Comparison of ENCODE assay signal across 26 cellular contexts in the genomic region with DNA sequence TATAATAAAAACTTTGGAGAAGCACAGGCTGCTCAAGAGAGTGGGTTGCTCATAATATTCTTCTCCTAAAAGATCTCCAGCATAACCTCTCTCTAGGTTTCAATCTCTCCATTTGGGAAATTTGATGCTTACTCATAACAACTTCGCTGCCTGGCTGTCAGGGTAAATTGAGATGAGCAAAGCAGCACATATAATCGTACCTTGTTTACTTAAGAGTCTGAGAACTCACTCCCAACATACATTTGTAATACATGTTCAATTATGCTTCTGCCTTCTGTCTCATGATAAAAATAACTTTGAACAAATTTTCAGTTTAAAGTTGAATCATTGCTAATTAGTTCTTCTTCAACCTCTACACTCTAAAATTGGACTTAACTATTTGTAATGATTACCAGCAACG.
"Had no signal": no experiment of that assay in that cellular context is flagged by ENCODE, and none has a peak within 500 bp of the region (broad histone marks: within the 10 kb centered on the region; RNA-seq: fewer than 3 reads in every experiment).

No MANE protein-coding gene starts in this region.

- FAIRE-seq: endometrium, frontal cortex, keratinocyte, urothelium cell line had no signal

- H3K27me3 Mint-ChIP-seq: memory B cell; stimulated activated memory B cell treated with anti-CD40 and anti-IgM and Interleukin-4, amounts not matched to agents 10 μg/mL and 1 μg/mL and 100 μg/mL, for 72 hours had no signal

- H3K4me1 Mint-ChIP-seq: immature natural killer cell; memory B cell; neural crest cell; stimulated activated memory B cell treated with anti-CD40 and anti-IgM and Interleukin-4, amounts not matched to agents 10 μg/mL and 1 μg/mL and 100 μg/mL, for 72 hours had no signal

- H3K27ac Mint-ChIP-seq: effector memory CD8-positive, alpha-beta T cell; immature natural killer cell; memory B cell; natural killer cell; stimulated activated memory B cell treated with anti-CD40 and anti-IgM and Interleukin-4, amounts not matched to agents 10 μg/mL and 1 μg/mL and 100 μg/mL, for 72 hours had no signal

- H3K27ac ChIP-seq: neutrophil, prostate gland, sigmoid colon, skin epidermis, spleen, testis, tibial nerve, upper lobe of left lung had no signal

- H3K36me3 ChIP-seq: neutrophil, prostate gland, sigmoid colon, spleen, tibial nerve, upper lobe of left lung had no signal

- H3K4me3 Mint-ChIP-seq: effector memory CD8-positive, alpha-beta T cell; immature natural killer cell; memory B cell; natural killer cell; neural crest cell; stimulated activated memory B cell treated with anti-CD40 and anti-IgM and Interleukin-4, amounts not matched to agents 10 μg/mL and 1 μg/mL and 100 μg/mL, for 72 hours had no signal

- H3K4me1 ChIP-seq: prostate gland, sigmoid colon, spleen, testis, upper lobe of left lung had no signal

- H3K36me3 Mint-ChIP-seq: memory B cell; natural killer cell; stimulated activated memory B cell treated with anti-CD40 and anti-IgM and Interleukin-4, amounts not matched to agents 10 μg/mL and 1 μg/mL and 100 μg/mL, for 72 hours had no signal

- H3K27me3 ChIP-seq: neutrophil, sigmoid colon, spleen, testis, tibial nerve, upper lobe of left lung had no signal

- DNase-seq: cortex of kidney; effector memory CD8-positive, alpha-beta T cell; hypothalamus; immature natural killer cell; natural killer cell; right cardiac atrium; sigmoid colon; spleen; stimulated activated CD4-positive, alpha-beta T cell treated with anti-CD3 and anti-CD28 coated beads, Interleukin-4, amount 100 ng/mL, for 4 hours; stimulated activated naive CD8-positive, alpha-beta T cell treated with anti-CD3 and anti-CD28 coated beads, Interleukin-15, Interleukin-2, amounts not matched to agents 100 U/mL and 50 U/mL, for 24 hours; substantia nigra; testis; upper lobe of left lung had no signal

- H3K9me3 ChIP-seq: neutrophil, prostate gland, sigmoid colon, spleen, testis, tibial nerve, upper lobe of left lung had no signal

- ATAC-seq: effector memory CD8-positive, alpha-beta T cell; left lobe of liver; natural killer cell; right cardiac atrium; stimulated activated memory B cell treated with anti-CD40 and anti-IgM and Interleukin-4, amounts not matched to agents 10 μg/mL and 1 μg/mL and 100 μg/mL, for 72 hours; stimulated activated naive CD8-positive, alpha-beta T cell treated with anti-CD3 and anti-CD28 coated beads, Interleukin-15, Interleukin-2, amounts not matched to agents 100 U/mL and 50 U/mL, for 24 hours had no signal

- H3K4me3 ChIP-seq: lung, prostate gland, sigmoid colon, skin epidermis, spleen, testis, tibial nerve, upper lobe of left lung had no signal

- H3K9me3 Mint-ChIP-seq: effector memory CD8-positive, alpha-beta T cell; immature natural killer cell; memory B cell; natural killer cell; neural crest cell; stimulated activated memory B cell treated with anti-CD40 and anti-IgM and Interleukin-4, amounts not matched to agents 10 μg/mL and 1 μg/mL and 100 μg/mL, for 72 hours had no signal
